Comparison of ENCODE assay signal across 17 cellular contexts in genomic region chr12:104272938-104273337, GRCh38. TPM values are rescaled to one million over a fixed set of nuclear protein-coding genes. Genes with fewer than 3 reads are reported as not detected.
DNase-seq lines count a peak whose midpoint lies in the region; ATAC-seq and TF ChIP-seq lines count a peak whose summit lies in the region.
"Had no signal": no experiment of that assay in that cellular context is flagged by ENCODE, and none has a peak within 500 bp of the region (broad histone marks: within the 10 kb centered on the region; RNA-seq: fewer than 3 reads in every experiment).

No MANE protein-coding gene starts in this region.

- no peaks in the 10 kb centered on the region for H3K9me3 Mint-ChIP-seq in Calu3 (ENCODE audit: low read depth, unreplicated experiment)
- H3K9me3 Mint-ChIP-seq in activated naive CD4-positive, alpha-beta T cell treated with anti-CD3 and anti-CD28 coated beads, Interleukin-2, amount 50 U/mL, for 72 hours: no peaks in the 10 kb centered on the region

- H3K4me1 Mint-ChIP-seq in Calu3 (ENCODE audit: low read depth, unreplicated experiment): peaks cover 33% of the 10 kb centered on the region

- H3K9me3 ChIP-seq in Panc1 (ENCODE audit: control insufficient read depth, insufficient read depth, low read depth, low read length) (no peaks in the 10 kb centered on the region), vagina (no peaks in the 10 kb centered on the region)
- H3K9me3 ChIP-seq: Peyer's patch, SK-N-SH had no signal

- H3K4me1 ChIP-seq in Panc1 (ENCODE audit: control insufficient read depth, insufficient read depth, low read length) (peaks cover 30% of the 10 kb centered on the region), vagina (no peaks in the 10 kb centered on the region)

- BruUV-seq in Calu3 (replicated peaks; lab: Mats Ljungman, UMichigan): no TSS peak
- BruUV-seq in Panc1 (replicated peaks; lab: Mats Ljungman, UMichigan): no TSS peak

- TF ChIP-seq CTCF in Calu3 (IDR thresholded peaks at IDR 0.05; ENCODE audit: unreplicated experiment): no peak
- no peak for TF ChIP-seq CTCF in Panc1 (IDR thresholded peaks at IDR 0.05)
- no peak for TF ChIP-seq CTCF in vagina (IDR thresholded peaks at IDR 0.05)

- H3K36me3 Mint-ChIP-seq in Calu3 (ENCODE audit: insufficient read depth, unreplicated experiment): peaks cover 8% of the 10 kb centered on the region
- H3K36me3 Mint-ChIP-seq in activated naive CD4-positive, alpha-beta T cell treated with anti-CD3 and anti-CD28 coated beads, Interleukin-2, amount 50 U/mL, for 72 hours: no peaks in the 10 kb centered on the region

- POLR2A ChIA-PET in Panc1 (lab: Charles Lee): no interaction called here

- H3K27me3 Mint-ChIP-seq in Calu3 (ENCODE audit: unreplicated experiment): no peaks in the 10 kb centered on the region
- H3K27me3 Mint-ChIP-seq: B cell had no signal

- in situ Hi-C loops in Panc1 (cut with HindIII; ENCODE audit: low pct_unique_long_range_greater_than_20kb, low sequenced_read_pairs): no loop called here

- no peak overlapping the region for H3K4me3 Mint-ChIP-seq in Calu3 (ENCODE audit: low read depth, unreplicated experiment)
- H3K4me3 Mint-ChIP-seq: B cell had no signal

- intact Hi-C loops in Calu3 (cut with micrococcal nuclease; ENCODE audit: unreplicated experiment) (no loop called here), Panc1 (cut with micrococcal nuclease; ENCODE audit: unreplicated experiment) (no loop called here), vagina (cut with DNase I) (no loop called here)

- CTCF ChIA-PET in Calu3 (lab: Charles Lee): interaction anchor here (0.7 kb wide), 1 partner anchor 56 kb away, joined by 3 read pairs; no protein-coding TSS in a partner anchor
- CTCF ChIA-PET in Panc1 (lab: Charles Lee): no interaction called here

- no peak overlapping the region for H3K4me3 ChIP-seq in Panc1 (ENCODE audit: low read depth in 2 of 2, low read length in 2 of 2)
- no peak overlapping the region for H3K4me3 ChIP-seq in vagina
- H3K4me3 ChIP-seq: Peyer's patch had no signal

- no peak for TF ChIP-seq POLR2A in vagina (IDR thresholded peaks at IDR 0.05)

- H3K27me3 ChIP-seq in Panc1 (ENCODE audit: control insufficient read depth, insufficient read depth, low read length) (no peaks in the 10 kb centered on the region), vagina (no peaks in the 10 kb centered on the region)
- H3K27me3 ChIP-seq: Peyer's patch had no signal

- peak; percentile 70 for DNase-seq in Calu3
- DNase-seq in Panc1 (ENCODE audit: low read depth, low spot score): no peak
- peak; percentile 78 for DNase-seq in foreskin melanocyte
- DNase-seq in activated naive CD4-positive, alpha-beta T cell treated with anti-CD3 and anti-CD28 coated beads, Interleukin-2, amount 50 U/mL, for 72 hours (ENCODE audit: low spot score in 2 of 2): no peak
- no peak for DNase-seq in inferior parietal cortex (ENCODE audit: extremely low spot score)
- DNase-seq in vagina (ENCODE audit: extremely low spot score in 2 of 2): no peak
- DNase-seq: NCI-H2029; NCI-H446 treated with DMSO at 0.1 percent for 48 hours; NCI-H526; NCI-H82; NK-92 treated with Interleukin-12 subunit alpha and Interleukin-12 subunit beta, amount 100 ng/mL, for 24 hours; Peyer's patch; SIG-M5; SK-N-SH; SW 1271 had no signal

- ATAC-seq in Panc1 (no peak), HG03565 (IDR thresholded peaks at IDR 0.05; ENCODE audit: unreplicated experiment) (no peak)
- ATAC-seq in activated naive CD4-positive, alpha-beta T cell treated with anti-CD3 and anti-CD28 coated beads, Interleukin-2, amount 50 U/mL, for 72 hours: no peak

- peak overlapping the region; percentile 36; the same call in 1 of the 2 replicates for H3K27ac ChIP-seq in Panc1 (ENCODE audit: low read length)
- no peak overlapping the region for H3K27ac ChIP-seq in vagina
- H3K27ac ChIP-seq: Peyer's patch had no signal

- H3K36me3 ChIP-seq in Panc1 (ENCODE audit: control insufficient read depth, insufficient read depth, low read length) (no peaks in the 10 kb centered on the region), vagina (no peaks in the 10 kb centered on the region)
- H3K36me3 ChIP-seq: Peyer's patch had no signal

- H3K27ac Mint-ChIP-seq in Calu3 (ENCODE audit: unreplicated experiment): no peak overlapping the region
- no peak overlapping the region for H3K27ac Mint-ChIP-seq in activated naive CD4-positive, alpha-beta T cell treated with anti-CD3 and anti-CD28 coated beads, Interleukin-2, amount 50 U/mL, for 72 hours
- H3K27ac Mint-ChIP-seq: B cell had no signal

RNA-seq across cellular contexts. Expression of gene EID3, which starts 30.6 kb away (rescaled TPM):
- 5.5 and 6.1 TPM in 2 replicates for total RNA-seq in Calu3 (2022)
- 18.5 TPM for total RNA-seq in Panc1 (2021; ENCODE audit: unreplicated experiment)
- 12.6 TPM for polyA plus RNA-seq in Panc1 (2012; ENCODE audit: insufficient read length)
- 1 to 10 TPM; 5.4 to 8.2 TPM for total RNA-seq in activated naive CD4-positive, alpha-beta T cell treated with anti-CD3 and anti-CD28 coated beads, Interleukin-2, amount 50 U/mL, for 72 hours
- 9.1 TPM for total RNA-seq in vagina

RNA-seq across cellular contexts. Expression of gene TXNRD1, which starts 57.4 kb away (rescaled TPM):
- total RNA-seq in Calu3 (2022) (262 and 269 TPM in 2 replicates), Panc1 (2021; ENCODE audit: unreplicated experiment) (348 TPM), vagina (144 TPM)
- polyA plus RNA-seq in Panc1 (2012; ENCODE audit: insufficient read length): 205 TPM
- 100 to 1,000 TPM in 1 of 2 donors, 10 to 100 TPM in 1; 86.4 to 160 TPM for total RNA-seq in activated naive CD4-positive, alpha-beta T cell treated with anti-CD3 and anti-CD28 coated beads, Interleukin-2, amount 50 U/mL, for 72 hours

Comparison
In these comparisons a context has a peak if more than half of its experiments do, and no peak if none do; other contexts are left out.
1. DNase-seq: peak in Calu3 (single experiment) and foreskin melanocyte (single experiment); none in Panc1 (single experiment), activated naive CD4-positive, alpha-beta T cell treated with anti-CD3 and anti-CD28 coated beads, Interleukin-2, amount 50 U/mL, for 72 hours (0 of 2), inferior parietal cortex (single experiment) and vagina (0 of 2).